ENCODE assay signal across 12 cellular contexts in genomic region chr2:238136820-238137537, GRCh38. TPM values are rescaled to one million over a fixed set of nuclear protein-coding genes. Genes with fewer than 3 reads are reported as not detected.
DNase-seq lines count a peak whose midpoint lies in the region; ATAC-seq, FAIRE-seq and TF ChIP-seq lines count a peak whose summit lies in the region.
"Had no signal": no experiment of that assay in that cellular context is flagged by ENCODE, and none has a peak within 500 bp of the region (broad histone marks: within the 10 kb centered on the region; RNA-seq: fewer than 3 reads in every experiment).

No MANE protein-coding gene starts in this region.

- CTCF ChIA-PET in MCF 10A (lab: Yijun Ruan, JAX): interaction anchor here (0.6 kb wide), 1 partner anchor 182 kb away, joined by 3 read pairs; no protein-coding TSS in a partner anchor
- CTCF ChIA-PET in mammary epithelial cell (lab: Charles Lee; ENCODE audit: low non-redundant PET): no interaction called here

- no peaks in the 10 kb centered on the region for H3K4me1 ChIP-seq in breast epithelium
- H3K4me1 ChIP-seq in mammary epithelial cell (ENCODE audit: insufficient read depth, low read length): peaks cover 23% of the 10 kb centered on the region
- H3K4me1 ChIP-seq in kidney (ENCODE audit: control insufficient read depth in 1 of 2, insufficient read depth in 1 of 2, low read depth in 1 of 2, low read length in 2 of 2): peaks cover 0 to 4% of the 10 kb centered on the region in 2 donors
- H3K4me1 ChIP-seq in aorta (ENCODE audit: control insufficient read depth in 1 of 2, insufficient read depth in 2 of 2, low read length in 2 of 2): no peaks in the 10 kb centered on the region

- BruUV-seq in MCF 10A (replicated peaks; lab: Mats Ljungman, UMichigan) (no TSS peak), mammary epithelial cell (replicated peaks; lab: Mats Ljungman, UMichigan) (no TSS peak)

- TF ChIP-seq CTCF in MCF 10A (IDR thresholded peaks at IDR 0.05; ENCODE audit: unreplicated experiment) (no peak), breast epithelium (IDR thresholded peaks at IDR 0.05) (no peak), mammary epithelial cell (conservative IDR thresholded peaks at IDR 0.05 in 1 of 2, IDR thresholded peaks at IDR 0.05 in 1 of 2; ENCODE audit: extremely low read depth in 1 of 2, insufficient read depth in 1 of 2, low read depth in 1 of 2, low read length in 2 of 2) (no peak), kidney (IDR thresholded peaks at IDR 0.05; ENCODE audit: borderline replicate concordance, extremely low read depth, insufficient read depth) (no peak)

- TF ChIP-seq POLR2A in breast epithelium (IDR thresholded peaks at IDR 0.05): no peak

- H3K27ac ChIP-seq in breast epithelium: peak overlapping the region in 1 of 2 donors; percentile 19
- no peak overlapping the region for H3K27ac ChIP-seq in mammary epithelial cell (ENCODE audit: insufficient read depth, low read depth, low read length)
- H3K27ac ChIP-seq in kidney (ENCODE audit: low read depth in 2 of 2, low read length in 2 of 2): no peak overlapping the region
- no peak overlapping the region for H3K27ac ChIP-seq in aorta (ENCODE audit: low read depth in 1 of 2, low read length in 2 of 2)

- H3K4me3 ChIP-seq in breast epithelium: no peak overlapping the region
- no peak overlapping the region for H3K4me3 ChIP-seq in mammary epithelial cell (replicated peaks in 1 of 3; ENCODE audit: insufficient read depth in 1 of 3, low read depth in 2 of 3, low read length in 3 of 3)
- H3K4me3 ChIP-seq in kidney (ENCODE audit: low read length in 2 of 2): no peak overlapping the region
- H3K4me3 ChIP-seq in aorta (ENCODE audit: low read length in 2 of 2): no peak overlapping the region

- no peak for ATAC-seq in aorta (ENCODE audit: low FRiP score)
- no peak for ATAC-seq in HG02852 (IDR thresholded peaks at IDR 0.05; ENCODE audit: unreplicated experiment)

- peak; percentile 77 for DNase-seq in MCF 10A (ENCODE audit: unreplicated experiment)
- no peak for DNase-seq in breast epithelium (ENCODE audit: low spot score in 2 of 2)
- DNase-seq in mammary epithelial cell: peak; percentile 31
- DNase-seq in kidney: peak; percentile 83
- peak; percentile 66 to 78 for DNase-seq in aorta
- no peak for DNase-seq in activated T-cell treated with anti-CD3 and anti-CD28 coated beads, Interleukin-2, amount 50 U/mL, for 48 hours
- DNase-seq in GF-D8 (lab: John Stamatoyannopoulos, UW): no peak
- DNase-seq: activated naive CD8-positive, alpha-beta T cell treated with anti-CD3 and anti-CD28 coated beads for 36 hours; NCI-H1436 treated with DMSO at 0.1 percent for 48 hours; stimulated activated CD4-positive, alpha-beta T cell treated with anti-CD3 and anti-CD28 coated beads, Interleukin-2, amount 100 ng/mL, for 48 hours had no signal

- H3K79me2 ChIP-seq in mammary epithelial cell (ENCODE audit: insufficient read depth, low read length): no peaks in the 10 kb centered on the region

- no peak overlapping the region for H3K27ac Mint-ChIP-seq in MCF 10A (ENCODE audit: low read depth, unreplicated experiment)
- H3K27ac Mint-ChIP-seq: activated naive CD8-positive, alpha-beta T cell treated with anti-CD3 and anti-CD28 coated beads for 36 hours had no signal

- H3K36me3 ChIP-seq in breast epithelium (no peaks in the 10 kb centered on the region), mammary epithelial cell (ENCODE audit: insufficient read depth, low read length) (no peaks in the 10 kb centered on the region), kidney (ENCODE audit: control insufficient read depth in 1 of 2, insufficient read depth in 2 of 2, low read length in 2 of 2) (no peaks in the 10 kb centered on the region), aorta (ENCODE audit: control insufficient read depth in 1 of 2, insufficient read depth in 2 of 2, low read length in 1 of 2) (no peaks in the 10 kb centered on the region)

- no peaks in the 10 kb centered on the region for H3K9me3 Mint-ChIP-seq in MCF 10A (ENCODE audit: unreplicated experiment)
- H3K9me3 Mint-ChIP-seq: activated naive CD8-positive, alpha-beta T cell treated with anti-CD3 and anti-CD28 coated beads for 36 hours had no signal

- no peak overlapping the region for H3K4me3 Mint-ChIP-seq in MCF 10A (ENCODE audit: unreplicated experiment)
- H3K4me3 Mint-ChIP-seq: activated naive CD8-positive, alpha-beta T cell treated with anti-CD3 and anti-CD28 coated beads for 36 hours had no signal

- no peaks in the 10 kb centered on the region for H3K27me3 ChIP-seq in breast epithelium
- H3K27me3 ChIP-seq in mammary epithelial cell (ENCODE audit: insufficient read depth, low read length): no peaks in the 10 kb centered on the region
- no peaks in the 10 kb centered on the region for H3K27me3 ChIP-seq in aorta (ENCODE audit: control insufficient read depth in 1 of 2, insufficient read depth in 2 of 2, low read length in 1 of 2)

- in situ Hi-C loops in mammary epithelial cell (cut with MboI; ENCODE audit: low sequenced_read_pairs in 2 of 2): no loop called here

- POLR2A ChIA-PET in MCF 10A (lab: Yijun Ruan, JAX): interaction anchor here (0.9 to 2.1 kb wide), 2 partner anchors 73 to 76 kb away, joined by 3 to 5 read pairs; partner anchors contain the start of gene SCLY

- intact Hi-C loops in MCF 10A (cut with micrococcal nuclease) (loop anchor here (5.0 kb wide), 1 partner anchor 75 kb away; the partner anchor contains the start of gene SCLY), breast epithelium (cut with DNase I; ENCODE audit: low total_unique reads) (no loop called here), mammary epithelial cell (cut with micrococcal nuclease) (no loop called here), kidney (cut with DNase I) (no loop called here), aorta (cut with DNase I) (loop anchor here in 1 of 2 donors (5.0 kb wide), 1 partner anchor 75 kb away; the partner anchor contains the start of gene SCLY)

- H3K27me3 Mint-ChIP-seq in MCF 10A (ENCODE audit: insufficient read depth, unreplicated experiment): no peaks in the 10 kb centered on the region
- H3K27me3 Mint-ChIP-seq: activated naive CD8-positive, alpha-beta T cell treated with anti-CD3 and anti-CD28 coated beads for 36 hours had no signal

- dilution Hi-C loops in mammary epithelial cell (cut with HindIII; ENCODE audit: low sequenced_read_pairs): no loop called here

- H3K36me3 Mint-ChIP-seq in MCF 10A (ENCODE audit: insufficient read depth, unreplicated experiment): no peaks in the 10 kb centered on the region
- H3K36me3 Mint-ChIP-seq: activated naive CD8-positive, alpha-beta T cell treated with anti-CD3 and anti-CD28 coated beads for 36 hours had no signal

- WGBS in mammary epithelial cell (ENCODE audit: low coverage, missing lambda C conversion rate): 79% methylated on average over 4 of the region's 14 CpGs
- 75 to 77% methylated on average over 14 of the region's 14 CpGs for whole genome bisulfite sequencing in aorta, 2 donors

- FAIRE-seq in kidney (lab: Jason Lieb, UNC): no peak

- H3K9me3 ChIP-seq in breast epithelium (no peaks in the 10 kb centered on the region), mammary epithelial cell (replicated peaks; ENCODE audit: insufficient read depth, low read length) (no peaks in the 10 kb centered on the region), kidney (ENCODE audit: control insufficient read depth in 1 of 2, low read length in 2 of 2) (no peaks in the 10 kb centered on the region), aorta (ENCODE audit: control insufficient read depth, low read length) (no peaks in the 10 kb centered on the region)

- peaks cover 16% of the 10 kb centered on the region for H3K4me1 Mint-ChIP-seq in MCF 10A (ENCODE audit: insufficient read depth, unreplicated experiment)

- H3K4me2 ChIP-seq in mammary epithelial cell (ENCODE audit: insufficient read depth, low read depth, low read length): no peak overlapping the region

- H2AFZ ChIP-seq in mammary epithelial cell (ENCODE audit: low read depth, low read length): no peak overlapping the region

- no peaks in the 10 kb centered on the region for H4K20me1 ChIP-seq in mammary epithelial cell (ENCODE audit: insufficient read depth, low read length)

- H3K9ac ChIP-seq in mammary epithelial cell (ENCODE audit: insufficient read depth, low read length): no peak overlapping the region
- H3K9ac ChIP-seq in kidney (ENCODE audit: low read length in 2 of 2): no peak overlapping the region

RNA-seq across cellular contexts. Expression of gene KLHL30, which starts 1.5 kb away (rescaled TPM):
- total RNA-seq in MCF 10A (2022) (0.27 and 0.35 TPM in 2 replicates), breast epithelium (under 1 TPM; 0.15 to 0.98 (median 0.32) TPM), mammary epithelial cell (under 1 TPM; 0.24 to 0.83 TPM), kidney (5.7 TPM), aorta (1 to 10 TPM; 8.8 to 9.0 TPM)
- polyA plus RNA-seq in mammary epithelial cell (0.01 TPM), kidney (ENCODE audit: insufficient read depth, low read depth, low replicate concordance) (0.24 TPM), aorta (1 to 10 TPM; 3.5 to 4.6 TPM)
- polyA minus RNA-seq in mammary epithelial cell: not detected
- total RNA-seq: activated naive CD8-positive, alpha-beta T cell treated with anti-CD3 and anti-CD28 coated beads for 36 hours; mononuclear cell had no signal

RNA-seq across cellular contexts. Expression of gene ERFE, which starts 21.8 kb away (rescaled TPM):
- total RNA-seq in MCF 10A (2022): 14.5 and 18.1 TPM in 2 replicates
- under 1 TPM in 2 of 3 donors, not detected in 1; 0.48 to 0.98 TPM for total RNA-seq in breast epithelium
- 1 to 10 TPM; 1.0 to 3.2 TPM for total RNA-seq in mammary epithelial cell
- 0.60 TPM for polyA plus RNA-seq in mammary epithelial cell
- 10.0 TPM for polyA minus RNA-seq in mammary epithelial cell
- total RNA-seq in kidney: 61.4 TPM
- polyA plus RNA-seq in kidney (ENCODE audit: insufficient read depth, low read depth, low replicate concordance): 1.6 TPM
- total RNA-seq in aorta: 1 to 10 TPM in 1 of 2 donors, under 1 TPM in 1; 0.96 to 2.5 TPM
- 1 to 10 TPM in 1 of 2 donors, not detected in 1; 2.8 TPM for polyA plus RNA-seq in aorta

RNA-seq across cellular contexts. Expression of gene ESPNL, which starts 36.8 kb away (rescaled TPM):
- not detected in 2 replicates for total RNA-seq in MCF 10A (2022)
- 1 to 10 TPM in 1 of 3 donors, under 1 TPM in 2; 0.15 to 1.3 (median 0.64) TPM for total RNA-seq in breast epithelium
- total RNA-seq in mammary epithelial cell: under 1 TPM in 1 of 2 donors, not detected in 1; under 0.01 TPM
- not detected for polyA plus RNA-seq in mammary epithelial cell
- polyA minus RNA-seq in mammary epithelial cell: not detected
- 2.7 TPM for total RNA-seq in kidney
- 0.28 TPM for polyA plus RNA-seq in kidney (ENCODE audit: insufficient read depth, low read depth, low replicate concordance)
- total RNA-seq in aorta: not detected
- under 1 TPM in 1 of 2 donors, not detected in 1; 0.20 TPM for polyA plus RNA-seq in aorta
- total RNA-seq: activated naive CD8-positive, alpha-beta T cell treated with anti-CD3 and anti-CD28 coated beads for 36 hours had no signal

Comparison
In these comparisons a context has a peak if more than half of its experiments do, and no peak if none do; other contexts are left out.
1. DNase-seq: peak in MCF 10A (single experiment), mammary epithelial cell (single experiment), kidney (single experiment) and aorta (2 of 2); none in breast epithelium (0 of 2), activated T-cell treated with anti-CD3 and anti-CD28 coated beads, Interleukin-2, amount 50 U/mL, for 48 hours (0 of 2) and GF-D8 (single experiment).